14 cellular contexts compared by ENCODE assay signal in genomic region chr1:64687725-64688285, GRCh38. TPM values are rescaled to one million over a fixed set of nuclear protein-coding genes. Genes with fewer than 3 reads are reported as not detected.
DNase-seq lines count a peak whose midpoint lies in the region; ATAC-seq, FAIRE-seq and TF ChIP-seq lines count a peak whose summit lies in the region.
"Had no signal": no experiment of that assay in that cellular context is flagged by ENCODE, and none has a peak within 500 bp of the region (broad histone marks: within the 10 kb centered on the region; RNA-seq: fewer than 3 reads in every experiment).

No MANE protein-coding gene starts in this region.

- no peak for TF ChIP-seq CTCF in HEK293 (tag by site-specific recombination; IDR thresholded peaks at IDR 0.05)
- no peak for TF ChIP-seq CTCF in PC-9 (conservative IDR thresholded peaks at IDR 0.05)
- no peak for TF ChIP-seq CTCF in fibroblast of mammary gland (conservative IDR thresholded peaks at IDR 0.05; ENCODE audit: control insufficient read depth, insufficient read depth, low read depth, low read length)
- no peak for TF ChIP-seq CTCF in pancreas (IDR thresholded peaks at IDR 0.05)

- no peaks in the 10 kb centered on the region for H3F3A ChIP-seq in PC-9 (ENCODE audit: insufficient read depth, low read depth)

- H3K4me3 ChIP-seq in HEK293 (ENCODE audit: low read depth, low read length) (no peak overlapping the region), PC-9 (no peak overlapping the region), fibroblast of mammary gland (ENCODE audit: control insufficient read depth, low read depth, low read length) (no peak overlapping the region), pancreas (no peak overlapping the region)
- H3K4me3 ChIP-seq: neural progenitor cell, thyroid gland had no signal

- FAIRE-seq in pancreas (lab: Jason Lieb, UNC) = no peak
- no peak for FAIRE-seq in frontal cortex (lab: Jason Lieb, UNC)

- POLR2A ChIA-PET in HEK293 (lab: Yijun Ruan, JAX) (no interaction called here), PC-9 (lab: Charles Lee; ENCODE audit: unreplicated experiment) (no interaction called here)

- CTCF ChIA-PET in HEK293 (lab: Yijun Ruan, JAX) (interaction anchor here (0.8 to 1.6 kb wide), 3 partner anchors 10 to 109 kb away, joined by 3 read pairs; no protein-coding TSS in a partner anchor), PC-9 (lab: Charles Lee) (interaction anchor here (0.5 kb wide), 1 partner anchor 164 kb away, joined by 7 read pairs; no protein-coding TSS in a partner anchor)

- no peaks in the 10 kb centered on the region for H3K79me2 ChIP-seq in PC-9 (ENCODE audit: low read depth)

- H3K4me2 ChIP-seq in PC-9 = 0 out of 2 replicates have a peak overlapping the region, but pooled peaks have one; percentile 0
- H3K4me2 ChIP-seq: neural progenitor cell had no signal

- BruUV-seq in PC-9 (replicated peaks; lab: Mats Ljungman, UMichigan) = no TSS peak

- peak; percentile 16 to 67 (median 42) for ATAC-seq in pancreas
- no peak for ATAC-seq in HG03196 (IDR thresholded peaks at IDR 0.05; ENCODE audit: unreplicated experiment)
- ATAC-seq: CD8-positive, alpha-beta T cell had no signal

- H3K4me1 ChIP-seq in HEK293 (ENCODE audit: control insufficient read depth, insufficient read depth, low read length) = no peaks in the 10 kb centered on the region
- no peaks in the 10 kb centered on the region; the same call in 1 of the 2 replicates for H3K4me1 ChIP-seq in PC-9 (replicated peaks; ENCODE audit: insufficient read depth)
- peaks cover 0 to 8% (median 5%) of the 10 kb centered on the region in 3 donors for H3K4me1 ChIP-seq in pancreas
- H3K4me1 ChIP-seq: neural progenitor cell, thyroid gland had no signal

- 75 to 82% methylated on average over 3 of the region's 3 CpGs for WGBS in pancreas, 2 donors

- DNase-seq in PC-9 = peak in 1 of 2 experiments; percentile 19
- peak; percentile 35 for DNase-seq in fibroblast of mammary gland (ENCODE audit: low read depth)
- DNase-seq in pancreas = peak in 1 of 6 donors; percentile 18
- DNase-seq in frontal cortex (ENCODE audit: low spot score in 2 of 2) = no peak
- DNase-seq in NCI-H1417 (lab: John Stamatoyannopoulos, UW) = no peak
- no peak for DNase-seq in NCI-H2171 (lab: John Stamatoyannopoulos, UW)
- DNase-seq: activated CD8-positive, alpha-beta memory T cell treated with anti-CD3 and anti-CD28 coated beads, Interleukin-2, amount 50 U/mL, for 48 hours; activated naive CD8-positive, alpha-beta T cell treated with anti-CD3 and anti-CD28 coated beads for 36 hours; CD8-positive, alpha-beta T cell; thyroid gland had no signal

- no peaks in the 10 kb centered on the region for H3K9me3 ChIP-seq in HEK293 (ENCODE audit: control insufficient read depth, insufficient read depth, low read depth, low read length)
- no peaks in the 10 kb centered on the region for H3K9me3 ChIP-seq in PC-9 (ENCODE audit: insufficient read depth, low read depth)
- no peaks in the 10 kb centered on the region for H3K9me3 ChIP-seq in pancreas
- H3K9me3 ChIP-seq: thyroid gland had no signal

- H3K27ac ChIP-seq in HEK293 (ENCODE audit: extremely low read depth, low read depth, low read length) (no peak overlapping the region), PC-9 (no peak overlapping the region), pancreas (peak overlapping the region in 1 of 4 donors; percentile 2)
- H3K27ac ChIP-seq: neural progenitor cell, RWPE1, thyroid gland had no signal

- intact Hi-C loops in PC-9 (cut with micrococcal nuclease; ENCODE audit: unreplicated experiment) = loop anchor here (5.0 to 10.0 kb wide), 2 partner anchors 346 to 377 kb away; no protein-coding TSS in a partner anchor
- intact Hi-C loops in pancreas (cut with DNase I) = loop anchor here in 1 of 3 donors (5.0 kb wide), 1 partner anchor 134 kb away; no protein-coding TSS in a partner anchor

- peaks cover 13 to 44% of the 10 kb centered on the region in 2 experiments; a peak in 2 of 3 replicates for H3K36me3 ChIP-seq in HEK293 (ENCODE audit: control insufficient read depth in 2 of 2, insufficient read depth in 1 of 2, low read length in 2 of 2)
- no peaks in the 10 kb centered on the region for H3K36me3 ChIP-seq in PC-9 (ENCODE audit: low read depth)
- H3K36me3 ChIP-seq in pancreas = peaks cover 0 to 17% (median 0%) of the 10 kb centered on the region in 3 donors

- no peaks in the 10 kb centered on the region; the same call in 1 of the 2 replicates for H4K20me1 ChIP-seq in PC-9 (ENCODE audit: insufficient read depth)

- no peaks in the 10 kb centered on the region for H3K9me2 ChIP-seq in PC-9 (ENCODE audit: insufficient read depth)

- no peak overlapping the region for H2AFZ ChIP-seq in PC-9
- H2AFZ ChIP-seq: neural progenitor cell had no signal

- no peaks in the 10 kb centered on the region for H3K27me3 ChIP-seq in PC-9 (ENCODE audit: insufficient read depth, low read depth)
- no peaks in the 10 kb centered on the region for H3K27me3 ChIP-seq in pancreas
- H3K27me3 ChIP-seq: neural progenitor cell, thyroid gland had no signal

TF ChIP-seq in HEK293, 187 proteins besides CTCF, POLR2A, EP300 and RAD21:
- TF ChIP-seq ZNF488 (tag by site-specific recombination; IDR thresholded peaks at IDR 0.05) = no peak
- peak; percentile 48; the same call in 1 of the 2 replicates for TF ChIP-seq ZFHX2 (tag by site-specific recombination; conservative IDR thresholded peaks at IDR 0.05)
- TF ChIP-seq ZNF513 (tag by site-specific recombination; IDR thresholded peaks at IDR 0.05) = no peak
- no peak for TF ChIP-seq ZNF140 (tag by site-specific recombination; IDR thresholded peaks at IDR 0.05)
- peak; percentile 53; the same call in 1 of the 2 replicates for TF ChIP-seq EGR2 (tag by site-specific recombination; IDR thresholded peaks at IDR 0.05; ENCODE audit: low read depth)
- no peak for TF ChIP-seq MZF1 (tag by site-specific recombination; IDR thresholded peaks at IDR 0.05; ENCODE audit: borderline replicate concordance)

RNA-seq across cellular contexts. Expression of gene RAVER2, which starts 57.1 kb away (rescaled TPM):
- 12.4 and 13.1 TPM in 2 replicates for total RNA-seq in PC-9 (2021)
- total RNA-seq in pancreas = 1 to 10 TPM; 3.3 to 6.6 (median 4.8) TPM
- polyA plus RNA-seq in pancreas = 1 to 10 TPM; 5.0 to 8.7 TPM
- total RNA-seq in frontal cortex = 13.0 TPM
